In genomic region chr1:160630523-160631087, GRCh38 we compare ENCODE assay signal across 1 cellular context.
TF ChIP-seq lines count a peak whose summit lies in the region.

No MANE protein-coding gene starts in this region.

TF ChIP-seq in GM23338, 12 proteins besides CTCF, POLR2A, EP300 and RAD21:
- TF ChIP-seq, protein P1, sequence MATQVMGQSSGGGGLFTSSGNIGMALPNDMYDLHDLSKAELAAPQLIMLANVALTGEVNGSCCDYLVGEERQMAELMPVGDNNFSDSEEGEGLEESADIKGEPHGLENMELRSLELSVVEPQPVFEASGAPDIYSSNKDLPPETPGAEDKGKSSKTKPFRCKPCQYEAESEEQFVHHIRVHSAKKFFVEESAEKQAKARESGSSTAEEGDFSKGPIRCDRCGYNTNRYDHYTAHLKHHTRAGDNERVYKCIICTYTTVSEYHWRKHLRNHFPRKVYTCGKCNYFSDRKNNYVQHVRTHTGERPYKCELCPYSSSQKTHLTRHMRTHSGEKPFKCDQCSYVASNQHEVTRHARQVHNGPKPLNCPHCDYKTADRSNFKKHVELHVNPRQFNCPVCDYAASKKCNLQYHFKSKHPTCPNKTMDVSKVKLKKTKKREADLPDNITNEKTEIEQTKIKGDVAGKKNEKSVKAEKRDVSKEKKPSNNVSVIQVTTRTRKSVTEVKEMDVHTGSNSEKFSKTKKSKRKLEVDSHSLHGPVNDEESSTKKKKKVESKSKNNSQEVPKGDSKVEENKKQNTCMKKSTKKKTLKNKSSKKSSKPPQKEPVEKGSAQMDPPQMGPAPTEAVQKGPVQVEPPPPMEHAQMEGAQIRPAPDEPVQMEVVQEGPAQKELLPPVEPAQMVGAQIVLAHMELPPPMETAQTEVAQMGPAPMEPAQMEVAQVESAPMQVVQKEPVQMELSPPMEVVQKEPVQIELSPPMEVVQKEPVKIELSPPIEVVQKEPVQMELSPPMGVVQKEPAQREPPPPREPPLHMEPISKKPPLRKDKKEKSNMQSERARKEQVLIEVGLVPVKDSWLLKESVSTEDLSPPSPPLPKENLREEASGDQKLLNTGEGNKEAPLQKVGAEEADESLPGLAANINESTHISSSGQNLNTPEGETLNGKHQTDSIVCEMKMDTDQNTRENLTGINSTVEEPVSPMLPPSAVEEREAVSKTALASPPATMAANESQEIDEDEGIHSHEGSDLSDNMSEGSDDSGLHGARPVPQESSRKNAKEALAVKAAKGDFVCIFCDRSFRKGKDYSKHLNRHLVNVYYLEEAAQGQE (IDR thresholded peaks at IDR 0.05; ENCODE audit: unreplicated experiment), result no peak
- no peak for TF ChIP-seq POLR2AphosphoS5 (IDR thresholded peaks at IDR 0.05; ENCODE audit: low read depth)
- TF ChIP-seq ZNF114 (CRISPR knock-in tag; IDR thresholded peaks at IDR 0.05), result no peak
- no peak for TF ChIP-seq CREB1 (CRISPR knock-in tag; IDR thresholded peaks at IDR 0.05; ENCODE audit: low read depth)
- no peak for TF ChIP-seq STAT1 (IDR thresholded peaks at IDR 0.05; ENCODE audit: unreplicated experiment)
- TF ChIP-seq, protein P2, sequence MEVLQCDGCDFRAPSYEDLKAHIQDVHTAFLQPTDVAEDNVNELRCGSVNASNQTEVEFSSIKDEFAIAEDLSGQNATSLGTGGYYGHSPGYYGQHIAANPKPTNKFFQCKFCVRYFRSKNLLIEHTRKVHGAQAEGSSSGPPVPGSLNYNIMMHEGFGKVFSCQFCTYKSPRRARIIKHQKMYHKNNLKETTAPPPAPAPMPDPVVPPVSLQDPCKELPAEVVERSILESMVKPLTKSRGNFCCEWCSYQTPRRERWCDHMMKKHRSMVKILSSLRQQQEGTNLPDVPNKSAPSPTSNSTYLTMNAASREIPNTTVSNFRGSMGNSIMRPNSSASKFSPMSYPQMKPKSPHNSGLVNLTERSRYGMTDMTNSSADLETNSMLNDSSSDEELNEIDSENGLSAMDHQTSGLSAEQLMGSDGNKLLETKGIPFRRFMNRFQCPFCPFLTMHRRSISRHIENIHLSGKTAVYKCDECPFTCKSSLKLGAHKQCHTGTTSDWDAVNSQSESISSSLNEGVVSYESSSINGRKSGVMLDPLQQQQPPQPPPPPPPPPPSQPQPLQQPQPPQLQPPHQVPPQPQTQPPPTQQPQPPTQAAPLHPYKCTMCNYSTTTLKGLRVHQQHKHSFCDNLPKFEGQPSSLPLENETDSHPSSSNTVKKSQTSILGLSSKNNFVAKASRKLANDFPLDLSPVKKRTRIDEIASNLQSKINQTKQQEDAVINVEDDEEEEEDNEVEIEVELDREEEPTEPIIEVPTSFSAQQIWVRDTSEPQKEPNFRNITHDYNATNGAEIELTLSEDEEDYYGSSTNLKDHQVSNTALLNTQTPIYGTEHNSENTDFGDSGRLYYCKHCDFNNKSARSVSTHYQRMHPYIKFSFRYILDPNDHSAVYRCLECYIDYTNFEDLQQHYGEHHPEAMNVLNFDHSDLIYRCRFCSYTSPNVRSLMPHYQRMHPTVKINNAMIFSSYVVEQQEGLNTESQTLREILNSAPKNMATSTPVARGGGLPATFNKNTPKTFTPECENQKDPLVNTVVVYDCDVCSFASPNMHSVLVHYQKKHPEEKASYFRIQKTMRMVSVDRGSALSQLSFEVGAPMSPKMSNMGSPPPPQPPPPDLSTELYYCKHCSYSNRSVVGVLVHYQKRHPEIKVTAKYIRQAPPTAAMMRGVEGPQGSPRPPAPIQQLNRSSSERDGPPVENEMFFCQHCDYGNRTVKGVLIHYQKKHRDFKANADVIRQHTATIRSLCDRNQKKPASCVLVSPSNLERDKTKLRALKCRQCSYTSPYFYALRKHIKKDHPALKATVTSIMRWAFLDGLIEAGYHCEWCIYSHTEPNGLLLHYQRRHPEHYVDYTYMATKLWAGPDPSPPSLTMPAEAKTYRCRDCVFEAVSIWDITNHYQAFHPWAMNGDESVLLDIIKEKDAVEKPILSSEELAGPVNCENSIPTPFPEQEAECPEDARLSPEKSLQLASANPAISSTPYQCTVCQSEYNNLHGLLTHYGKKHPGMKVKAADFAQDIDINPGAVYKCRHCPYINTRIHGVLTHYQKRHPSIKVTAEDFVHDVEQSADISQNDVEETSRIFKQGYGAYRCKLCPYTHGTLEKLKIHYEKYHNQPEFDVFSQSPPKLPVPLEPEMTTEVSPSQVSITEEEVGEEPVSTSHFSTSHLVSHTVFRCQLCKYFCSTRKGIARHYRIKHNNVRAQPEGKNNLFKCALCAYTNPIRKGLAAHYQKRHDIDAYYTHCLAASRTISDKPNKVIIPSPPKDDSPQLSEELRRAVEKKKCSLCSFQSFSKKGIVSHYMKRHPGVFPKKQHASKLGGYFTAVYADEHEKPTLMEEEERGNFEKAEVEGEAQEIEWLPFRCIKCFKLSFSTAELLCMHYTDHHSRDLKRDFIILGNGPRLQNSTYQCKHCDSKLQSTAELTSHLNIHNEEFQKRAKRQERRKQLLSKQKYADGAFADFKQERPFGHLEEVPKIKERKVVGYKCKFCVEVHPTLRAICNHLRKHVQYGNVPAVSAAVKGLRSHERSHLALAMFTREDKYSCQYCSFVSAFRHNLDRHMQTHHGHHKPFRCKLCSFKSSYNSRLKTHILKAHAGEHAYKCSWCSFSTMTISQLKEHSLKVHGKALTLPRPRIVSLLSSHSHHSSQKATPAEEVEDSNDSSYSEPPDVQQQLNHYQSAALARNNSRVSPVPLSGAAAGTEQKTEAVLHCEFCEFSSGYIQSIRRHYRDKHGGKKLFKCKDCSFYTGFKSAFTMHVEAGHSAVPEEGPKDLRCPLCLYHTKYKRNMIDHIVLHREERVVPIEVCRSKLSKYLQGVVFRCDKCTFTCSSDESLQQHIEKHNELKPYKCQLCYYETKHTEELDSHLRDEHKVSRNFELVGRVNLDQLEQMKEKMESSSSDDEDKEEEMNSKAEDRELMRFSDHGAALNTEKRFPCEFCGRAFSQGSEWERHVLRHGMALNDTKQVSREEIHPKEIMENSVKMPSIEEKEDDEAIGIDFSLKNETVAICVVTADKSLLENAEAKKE (CRISPR knock-in tag; IDR thresholded peaks at IDR 0.05), result no peak
- no peak for TF ChIP-seq EZH2 (IDR thresholded peaks at IDR 0.05; ENCODE audit: low read depth, unreplicated experiment)
- no peak for TF ChIP-seq NANOG (IDR thresholded peaks at IDR 0.05; ENCODE audit: borderline replicate concordance)
- TF ChIP-seq ETS1 (IDR thresholded peaks at IDR 0.05), result no peak
- no peak for TF ChIP-seq EZH2phosphoT487 (IDR thresholded peaks at IDR 0.05; ENCODE audit: unreplicated experiment)
- no peak for TF ChIP-seq ZNF331 (CRISPR knock-in tag; IDR thresholded peaks at IDR 0.05; ENCODE audit: low read depth)
